10 cellular contexts compared by ENCODE assay signal in genomic region chr16:57093845-57094564, GRCh38. TPM values are rescaled to one million over a fixed set of nuclear protein-coding genes. Genes with fewer than 3 reads are reported as not detected.
DNase-seq lines count a peak whose midpoint lies in the region; ATAC-seq, FAIRE-seq and TF ChIP-seq lines count a peak whose summit lies in the region.
"Had no signal": no experiment of that assay in that cellular context is flagged by ENCODE, and none has a peak within 500 bp of the region (broad histone marks: within the 10 kb centered on the region; RNA-seq: fewer than 3 reads in every experiment).

No MANE protein-coding gene starts in this region.

- H3K27ac Mint-ChIP-seq in chondrocyte (ENCODE audit: unreplicated experiment), result no peak overlapping the region
- peak overlapping the region in 3 of 10 donors; percentile 72 to 80 (median 76) for H3K27ac Mint-ChIP-seq in naive thymus-derived CD8-positive, alpha-beta T cell

- no peak for FAIRE-seq in GM19239 (lab: Jason Lieb, UNC)
- FAIRE-seq: TTC549 had no signal

- POLR2A ChIA-PET in A673 (lab: Charles Lee; ENCODE audit: low non-redundant PET), result no interaction called here
- POLR2A ChIA-PET in naive thymus-derived CD8-positive, alpha-beta T cell (lab: Charles Lee), result interaction anchor here (0.6 to 2.5 kb wide), 6 partner anchors 10 to 47 kb away, joined by 3 to 12 read pairs (median 6); no protein-coding TSS in a partner anchor

- no peaks in the 10 kb centered on the region for H3K36me3 Mint-ChIP-seq in chondrocyte (ENCODE audit: low read depth)
- no peaks in the 10 kb centered on the region for H3K36me3 Mint-ChIP-seq in naive thymus-derived CD8-positive, alpha-beta T cell

- CTCF ChIA-PET in A673 (lab: Charles Lee), result interaction anchor here (0.6 to 1.2 kb wide), 5 partner anchors 9 to 243 kb away, joined by 4 to 10 read pairs (median 5); no protein-coding TSS in a partner anchor

- H3K9me3 Mint-ChIP-seq in chondrocyte (ENCODE audit: low read depth), result no peaks in the 10 kb centered on the region
- H3K9me3 Mint-ChIP-seq in naive thymus-derived CD8-positive, alpha-beta T cell, result no peaks in the 10 kb centered on the region

- no peak overlapping the region for H3K27ac ChIP-seq in A673 (ENCODE audit: low read depth, low read length, poor library complexity, severe bottlenecking)
- no peak overlapping the region for H3K27ac ChIP-seq in HL-60 (replicated peaks)
- no peak overlapping the region for H3K27ac ChIP-seq in effector memory CD4-positive, alpha-beta T cell (ENCODE audit: insufficient read depth, low read length, poor library complexity, severe bottlenecking)

- H3K4me3 ChIP-seq in A673 (ENCODE audit: low read depth, low read length, poor library complexity, severe bottlenecking) (peak overlapping the region; percentile 80), HL-60 (replicated peaks; ENCODE audit: insufficient read depth, low read length) (peak overlapping the region; percentile 74; the same call in 1 of the 2 replicates)
- H3K4me3 ChIP-seq in effector memory CD4-positive, alpha-beta T cell (ENCODE audit: insufficient read depth, low read depth, low read length, poor library complexity, severe bottlenecking), result no peak overlapping the region

- no peaks in the 10 kb centered on the region for H3K36me3 ChIP-seq in A673 (ENCODE audit: insufficient read depth, low read length, poor library complexity, severe bottlenecking)
- no peaks in the 10 kb centered on the region for H3K36me3 ChIP-seq in effector memory CD4-positive, alpha-beta T cell (ENCODE audit: control insufficient read depth, insufficient read depth, low read length)

- TF ChIP-seq CTCF in A673 (conservative IDR thresholded peaks at IDR 0.05; ENCODE audit: low read depth, low read length) (no peak), HL-60 (IDR thresholded peaks at IDR 0.05; ENCODE audit: insufficient read depth, low read length) (no peak), chondrocyte (IDR thresholded peaks at IDR 0.05) (no peak)

- DNase-seq in A673 (ENCODE audit: low spot score) (no peak), HL-60 (ENCODE audit: low read depth in 1 of 2, low spot score in 1 of 2) (no peak), chondrocyte (ENCODE audit: low spot score) (no peak), cerebellum (ENCODE audit: low spot score) (no peak), GM19239 (ENCODE audit: insufficient read length, low spot score) (no peak)
- DNase-seq in naive thymus-derived CD8-positive, alpha-beta T cell, result no peak
- no peak for DNase-seq in effector memory CD4-positive, alpha-beta T cell
- DNase-seq: posterior cingulate gyrus had no signal

- H3K4me1 ChIP-seq in A673 (ENCODE audit: insufficient read depth, low read length, poor library complexity, severe bottlenecking), result peaks cover 15% of the 10 kb centered on the region
- peaks cover 10% of the 10 kb centered on the region for H3K4me1 ChIP-seq in effector memory CD4-positive, alpha-beta T cell (ENCODE audit: control insufficient read depth, insufficient read depth, low read length, poor library complexity, severe bottlenecking)

- no peak for ATAC-seq in naive thymus-derived CD8-positive, alpha-beta T cell
- ATAC-seq in GM19395 (IDR thresholded peaks at IDR 0.05; ENCODE audit: unreplicated experiment), result no peak

- no peaks in the 10 kb centered on the region for H3K27me3 Mint-ChIP-seq in chondrocyte (ENCODE audit: low read depth)
- peaks cover 0 to 3% (median 0%) of the 10 kb centered on the region in 5 donors for H3K27me3 Mint-ChIP-seq in naive thymus-derived CD8-positive, alpha-beta T cell

- no peaks in the 10 kb centered on the region for H3K9me3 ChIP-seq in A673 (ENCODE audit: low read depth, low read length, poor library complexity, severe bottlenecking)
- H3K9me3 ChIP-seq in effector memory CD4-positive, alpha-beta T cell (ENCODE audit: control insufficient read depth, low read length), result no peaks in the 10 kb centered on the region

- intact Hi-C loops in A673 (cut with micrococcal nuclease; ENCODE audit: unreplicated experiment), result no loop called here

- H3K4me1 Mint-ChIP-seq in chondrocyte (ENCODE audit: low read depth), result peaks cover 19% of the 10 kb centered on the region
- H3K4me1 Mint-ChIP-seq in naive thymus-derived CD8-positive, alpha-beta T cell, result peaks cover 9 to 20% (median 16%) of the 10 kb centered on the region in 4 donors

- BruUV-seq in A673 (replicated peaks; lab: Mats Ljungman, UMichigan), result no TSS peak

- H3K4me3 Mint-ChIP-seq in chondrocyte (ENCODE audit: unreplicated experiment), result peak overlapping the region; percentile 74
- peak overlapping the region; percentile 69 to 86 (median 76) for H3K4me3 Mint-ChIP-seq in naive thymus-derived CD8-positive, alpha-beta T cell

- no peaks in the 10 kb centered on the region for H3K27me3 ChIP-seq in A673 (replicated peaks; ENCODE audit: insufficient read depth, low read depth, low read length, poor library complexity)
- H3K27me3 ChIP-seq in HL-60 (ENCODE audit: insufficient read depth, poor library complexity, severe bottlenecking), result no peaks in the 10 kb centered on the region
- peaks cover 3% of the 10 kb centered on the region for H3K27me3 ChIP-seq in effector memory CD4-positive, alpha-beta T cell (replicated peaks; ENCODE audit: control insufficient read depth, insufficient read depth, low read length, poor library complexity, severe bottlenecking)

RNA-seq across cellular contexts. Expression of gene CPNE2, which starts 1.6 kb away (rescaled TPM):
- total RNA-seq in A673 (2021), result 38.1 and 43.6 TPM in 2 replicates
- total RNA-seq in chondrocyte, result 10.0 to 22.3 TPM (median 21.8 TPM) in 3 replicates
- 10 to 100 TPM in 1 of 2 experiments, 1 to 10 TPM in 1; 9.6 to 10.3 TPM for total RNA-seq in naive thymus-derived CD8-positive, alpha-beta T cell
- polyA plus RNA-seq in naive thymus-derived CD8-positive, alpha-beta T cell, result 10 to 100 TPM; 26.8 to 60.4 (median 30.4) TPM
- total RNA-seq in cerebellum, result 42.8 TPM
